Comparison of ENCODE assay signal across 9 cellular contexts in genomic region chr14:103576371-103577024, GRCh38. TPM values are rescaled to one million over a fixed set of nuclear protein-coding genes. Genes with fewer than 3 reads are reported as not detected.
A peak's percentile ranks its signal among the peaks of the same experiment; 100 is the strongest.
DNase-seq lines count a peak whose midpoint lies in the region; ATAC-seq, FAIRE-seq and TF ChIP-seq lines count a peak whose summit lies in the region.
"Had no signal": no experiment of that assay in that cellular context is flagged by ENCODE, and none has a peak within 500 bp of the region (broad histone marks: within the 10 kb centered on the region; RNA-seq: fewer than 3 reads in every experiment).

No MANE protein-coding gene starts in this region.

- no peak for FAIRE-seq in RCC 7860 (lab: Jason Lieb, UNC)

- H3K4me3 Mint-ChIP-seq in activated CD4-positive, alpha-beta T cell treated with anti-CD3 and anti-CD28 coated beads for 36 hours = no peak overlapping the region
- H3K4me3 Mint-ChIP-seq: IgD-negative memory B cell had no signal

- POLR2A ChIA-PET in activated CD4-positive, alpha-beta T cell treated with anti-CD3 and anti-CD28 coated beads for 36 hours (lab: Charles Lee) = no interaction called here

- H3K27ac Mint-ChIP-seq in activated CD4-positive, alpha-beta T cell treated with anti-CD3 and anti-CD28 coated beads for 36 hours = no peak overlapping the region

- no peaks in the 10 kb centered on the region for H3K9me3 ChIP-seq in GM23248 (ENCODE audit: low read depth)
- H3K9me3 ChIP-seq in esophagus squamous epithelium = no peaks in the 10 kb centered on the region
- no peaks in the 10 kb centered on the region for H3K9me3 ChIP-seq in muscle layer of colon (ENCODE audit: low read length)

- WGBS in GM23248 (ENCODE audit: low coverage in 1 of 2, low lambda C conversion rate in 2 of 2, missing lambda C conversion rate in 2 of 2), 2 experiments = 8 to 9% methylated on average over 9 of the region's 9 CpGs
- 19 to 20% methylated on average over 6 to 7 of the region's 9 CpGs for WGBS in esophagus squamous epithelium, 2 donors

- H3K4me2 ChIP-seq in GM23248 (ENCODE audit: unreplicated experiment) = peak overlapping the region; percentile 53

- TF ChIP-seq CTCF in esophagus squamous epithelium (IDR thresholded peaks at IDR 0.05) = no peak

- no peaks in the 10 kb centered on the region for H3K4me1 Mint-ChIP-seq in activated CD4-positive, alpha-beta T cell treated with anti-CD3 and anti-CD28 coated beads for 36 hours

- H3F3A ChIP-seq in GM23248 (ENCODE audit: insufficient read depth) = peaks cover 1% of the 10 kb centered on the region; the same call in 1 of the 2 replicates

- peak; percentile 97 for DNase-seq in GM23248
- peak; percentile 24 for DNase-seq in RCC 7860 (ENCODE audit: low spot score)
- no peak for DNase-seq in esophagus squamous epithelium (lab: John Stamatoyannopoulos, UW)
- no peak for DNase-seq in HuH-7 (ENCODE audit: low spot score)
- DNase-seq in activated CD4-positive, alpha-beta T cell treated with anti-CD3 and anti-CD28 coated beads for 36 hours = no peak

- CTCF ChIA-PET in activated CD4-positive, alpha-beta T cell treated with anti-CD3 and anti-CD28 coated beads for 36 hours (lab: Charles Lee) = no interaction called here

- H3K27ac ChIP-seq in GM23248 = peak overlapping the region; percentile 81
- peak overlapping the region; percentile 77 to 88 (median 86) for H3K27ac ChIP-seq in esophagus squamous epithelium
- H3K27ac ChIP-seq in muscle layer of colon (ENCODE audit: low read depth, low read length) = peak overlapping the region; percentile 71

- intact Hi-C loops in esophagus squamous epithelium (cut with DNase I) = loop anchor here (10.0 kb wide), 2 partner anchors 48 to 118 kb away; partner anchors contain the start of gene KLC1
- intact Hi-C loops in activated CD4-positive, alpha-beta T cell treated with anti-CD3 and anti-CD28 coated beads for 36 hours (cut with DNase I, micrococcal nuclease) = no loop called here

- H3K9me2 ChIP-seq in GM23248 (ENCODE audit: insufficient read depth) = no peaks in the 10 kb centered on the region

- H3K9me3 Mint-ChIP-seq in activated CD4-positive, alpha-beta T cell treated with anti-CD3 and anti-CD28 coated beads for 36 hours (ENCODE audit: low read depth) = no peaks in the 10 kb centered on the region
- H3K9me3 Mint-ChIP-seq: IgD-negative memory B cell had no signal

- no peaks in the 10 kb centered on the region for H3K27me3 ChIP-seq in GM23248 (replicated peaks; ENCODE audit: insufficient read depth)
- H3K27me3 ChIP-seq in esophagus squamous epithelium = no peaks in the 10 kb centered on the region
- H3K27me3 ChIP-seq in muscle layer of colon (ENCODE audit: control insufficient read depth in 1 of 2, insufficient read depth in 2 of 2, low read length in 2 of 2) = no peaks in the 10 kb centered on the region

- H3K4me1 ChIP-seq in GM23248 (ENCODE audit: insufficient read depth) (peaks cover 13% of the 10 kb centered on the region), esophagus squamous epithelium (peaks cover 29 to 65% (median 39%) of the 10 kb centered on the region in 3 donors), muscle layer of colon (ENCODE audit: insufficient read depth, low read length) (peaks cover 20% of the 10 kb centered on the region)

- in situ Hi-C loops in GM23248 (cut with MboI) = loop anchor here (10.0 kb wide), 1 partner anchor 108 kb away; no protein-coding TSS in a partner anchor

- no peaks in the 10 kb centered on the region for H4K20me1 ChIP-seq in GM23248 (ENCODE audit: insufficient read depth)

- H3K79me2 ChIP-seq in GM23248 (ENCODE audit: insufficient read depth) = peaks cover 86% of the 10 kb centered on the region

- ATAC-seq in GM18511 (IDR thresholded peaks at IDR 0.05; ENCODE audit: unreplicated experiment) (no peak), GM21367 (IDR thresholded peaks at IDR 0.05; ENCODE audit: unreplicated experiment) (no peak)
- no peak for ATAC-seq in activated CD4-positive, alpha-beta T cell treated with anti-CD3 and anti-CD28 coated beads for 36 hours

- no peaks in the 10 kb centered on the region for H3K27me3 Mint-ChIP-seq in activated CD4-positive, alpha-beta T cell treated with anti-CD3 and anti-CD28 coated beads for 36 hours
- H3K27me3 Mint-ChIP-seq: IgD-negative memory B cell had no signal

- peak in 1 of 4 donors; percentile 19 for TF ChIP-seq POLR2A in esophagus squamous epithelium (IDR thresholded peaks at IDR 0.05)

- H2AFZ ChIP-seq in GM23248 = 0 out of 2 replicates have a peak overlapping the region, but pooled peaks have one; percentile 0

- H3K4me3 ChIP-seq in GM23248 = no peak overlapping the region
- peak overlapping the region in 1 of 4 donors; percentile 4 for H3K4me3 ChIP-seq in esophagus squamous epithelium
- H3K4me3 ChIP-seq in muscle layer of colon (ENCODE audit: low read depth in 1 of 2, low read length in 2 of 2) = no peak overlapping the region

- H3K36me3 Mint-ChIP-seq in activated CD4-positive, alpha-beta T cell treated with anti-CD3 and anti-CD28 coated beads for 36 hours (ENCODE audit: low read depth) = peaks cover 32% of the 10 kb centered on the region

- H3K36me3 ChIP-seq in GM23248 (ENCODE audit: low read depth) (peaks cover 11% of the 10 kb centered on the region; the same call in 1 of the 2 replicates), esophagus squamous epithelium (peaks cover 0 to 73% (median 9%) of the 10 kb centered on the region in 3 donors), muscle layer of colon (ENCODE audit: insufficient read depth, low read length) (peaks cover 22% of the 10 kb centered on the region)

- H3K9ac ChIP-seq in GM23248 = peak overlapping the region; percentile 68
- peak overlapping the region; percentile 11 for H3K9ac ChIP-seq in muscle layer of colon (ENCODE audit: low read length)

RNA-seq across cellular contexts. Expression of gene COA8, which starts 13.7 kb away (rescaled TPM):
- total RNA-seq in GM23248 (2014; rRNA removed; shearing (Covaris generic)) = 28.9 and 45.8 TPM in 2 replicates
- 96.3 and 108 TPM in 2 replicates for polyA plus RNA-seq in GM23248 (2016; fragmentation: Nextera tagmentation; extraction: Ambion mirVana)
- 10 to 100 TPM; 18.2 to 28.7 (median 22.7) TPM for total RNA-seq in esophagus squamous epithelium
- 10 to 100 TPM; 39.6 to 41.7 TPM for total RNA-seq in activated CD4-positive, alpha-beta T cell treated with anti-CD3 and anti-CD28 coated beads for 36 hours

RNA-seq across cellular contexts. Expression of gene BAG5, which starts 14.0 kb away (rescaled TPM):
- 23.9 and 25.8 TPM in 2 replicates for total RNA-seq in GM23248 (2014; rRNA removed; shearing (Covaris generic))
- polyA plus RNA-seq in GM23248 (2016; fragmentation: Nextera tagmentation; extraction: Ambion mirVana) = 28.6 and 29.1 TPM in 2 replicates
- 10 to 100 TPM; 24.8 to 32.4 (median 28.5) TPM for total RNA-seq in esophagus squamous epithelium
- total RNA-seq in activated CD4-positive, alpha-beta T cell treated with anti-CD3 and anti-CD28 coated beads for 36 hours = 10 to 100 TPM; 24.2 to 25.1 TPM

RNA-seq across cellular contexts. Expression of gene TRMT61A, which starts 47.5 kb away (rescaled TPM):
- 13.2 and 15.0 TPM in 2 replicates for total RNA-seq in GM23248 (2014; rRNA removed; shearing (Covaris generic))
- polyA plus RNA-seq in GM23248 (2016; fragmentation: Nextera tagmentation; extraction: Ambion mirVana) = 12.7 and 13.3 TPM in 2 replicates
- 10 to 100 TPM in 2 of 4 donors, 1 to 10 TPM in 2; 7.7 to 20.6 (median 9.9) TPM for total RNA-seq in esophagus squamous epithelium
- total RNA-seq in activated CD4-positive, alpha-beta T cell treated with anti-CD3 and anti-CD28 coated beads for 36 hours = 1 to 10 TPM; 8.8 to 9.0 TPM

RNA-seq across cellular contexts. Expression of gene KLC1, which starts 52.5 kb away (rescaled TPM):
- total RNA-seq in GM23248 (2014; rRNA removed; shearing (Covaris generic)) = 339 and 410 TPM in 2 replicates
- 177 and 184 TPM in 2 replicates for polyA plus RNA-seq in GM23248 (2016; fragmentation: Nextera tagmentation; extraction: Ambion mirVana)
- total RNA-seq in esophagus squamous epithelium = 100 to 1,000 TPM; 101 to 285 (median 194) TPM
- 100 to 1,000 TPM in 1 of 2 experiments, 10 to 100 TPM in 1; 97.4 to 113 TPM for total RNA-seq in activated CD4-positive, alpha-beta T cell treated with anti-CD3 and anti-CD28 coated beads for 36 hours

RNA-seq across cellular contexts. Expression of gene CKB, which starts 53.9 kb away (rescaled TPM):
- 18.5 and 27.2 TPM in 2 replicates for total RNA-seq in GM23248 (2014; rRNA removed; shearing (Covaris generic))
- 28.0 and 32.2 TPM in 2 replicates for polyA plus RNA-seq in GM23248 (2016; fragmentation: Nextera tagmentation; extraction: Ambion mirVana)
- total RNA-seq in esophagus squamous epithelium = 100 to 1,000 TPM in 1 of 4 donors, 10 to 100 TPM in 3; 27.2 to 204 (median 37.6) TPM
- total RNA-seq in activated CD4-positive, alpha-beta T cell treated with anti-CD3 and anti-CD28 coated beads for 36 hours = 1 to 10 TPM; 3.4 to 4.0 TPM

Comparison
In these comparisons a context has a peak if more than half of its experiments do, and no peak if none do; other contexts are left out.
1. DNase-seq: peak in GM23248 (single experiment) and RCC 7860 (single experiment); none in esophagus squamous epithelium (single experiment), HuH-7 (single experiment) and activated CD4-positive, alpha-beta T cell treated with anti-CD3 and anti-CD28 coated beads for 36 hours (single experiment).
2. Peak in every context shown above with its lines, with median percentiles within 50 percentile points of each other: H3K27ac ChIP-seq.